In genomic region chr1:109213824-109214693, GRCh38 we compare ENCODE assay signal across 8 cellular contexts. TPM values are rescaled to one million over a fixed set of nuclear protein-coding genes. Genes with fewer than 3 reads are reported as not detected.
A peak's percentile ranks its signal among the peaks of the same experiment; 100 is the strongest.
DNase-seq lines count a peak whose midpoint lies in the region; ATAC-seq, FAIRE-seq and TF ChIP-seq lines count a peak whose summit lies in the region.

SARS1 (plus strand) TSS chr1:109213918; CDS start chr1:109213993, 75 bp downstream.

- WGBS in small intestine, 3 donors: 0% methylated on average over 54 to 64 of the region's 64 CpGs

- TF ChIP-seq CTCF in A673 (conservative IDR thresholded peaks at IDR 0.05; ENCODE audit: low read depth, low read length) (no peak), WERI-Rb-1 (IDR thresholded peaks at IDR 0.05; ENCODE audit: low read depth, low read length) (no peak), breast epithelium (IDR thresholded peaks at IDR 0.05) (no peak)

- H3K4me1 ChIP-seq in A673 (ENCODE audit: insufficient read depth, low read length, poor library complexity, severe bottlenecking) (peaks cover 22% of the 10 kb centered on the region), breast epithelium (peaks cover 0 to 5% of the 10 kb centered on the region in 2 donors), small intestine (ENCODE audit: control insufficient read depth in 2 of 2, insufficient read depth in 1 of 2, low read depth in 1 of 2, low read length in 1 of 2) (peaks cover 2 to 5% of the 10 kb centered on the region in 2 donors)

- peak within 1 kb of the TSS; percentile 62 for H3K4me3 ChIP-seq in A673 (ENCODE audit: low read depth, low read length, poor library complexity, severe bottlenecking)
- H3K4me3 ChIP-seq in WERI-Rb-1 (ENCODE audit: low read depth, low read length): peak within 1 kb of the TSS; percentile 58
- H3K4me3 ChIP-seq in breast epithelium: peak within 1 kb of the TSS; percentile 84 to 89 (median 84)
- peak within 1 kb of the TSS; percentile 71 to 81 for H3K4me3 ChIP-seq in small intestine (ENCODE audit: low read depth in 1 of 2, low read length in 2 of 2)

- peak; percentile 81 for TF ChIP-seq POLR2A in breast epithelium (IDR thresholded peaks at IDR 0.05)

- H3K27ac ChIP-seq in A673 (ENCODE audit: low read depth, low read length, poor library complexity, severe bottlenecking) (peak within 1 kb of the TSS; percentile 91), WERI-Rb-1 (peak within 1 kb of the TSS; percentile 96), breast epithelium (peak within 1 kb of the TSS; percentile 90 to 92), small intestine (ENCODE audit: low read depth in 1 of 2, low read length in 1 of 2) (peak within 1 kb of the TSS; percentile 82 to 94)

- intact Hi-C loops in A673 (cut with micrococcal nuclease; ENCODE audit: unreplicated experiment) (no loop called here), breast epithelium (cut with DNase I; ENCODE audit: low total_unique reads) (no loop called here)

- H3K27me3 ChIP-seq in A673 (replicated peaks; ENCODE audit: insufficient read depth, low read depth, low read length, poor library complexity) (no peaks in the 10 kb centered on the region), WERI-Rb-1 (ENCODE audit: insufficient read depth, low read depth, severe bottlenecking) (no peaks in the 10 kb centered on the region), breast epithelium (no peaks in the 10 kb centered on the region), small intestine (ENCODE audit: control insufficient read depth in 2 of 2, insufficient read depth in 2 of 2, low read length in 2 of 2) (no peaks in the 10 kb centered on the region)

- CTCF ChIA-PET in A673 (lab: Charles Lee): interaction anchor here (0.7 to 1.9 kb wide), 3 partner anchors 13 to 101 kb away, joined by 3 to 11 read pairs (median 3); a partner anchor contains a TSS

- H3K36me3 ChIP-seq in A673 (ENCODE audit: insufficient read depth, low read length, poor library complexity, severe bottlenecking) (peaks cover 31% of the 10 kb centered on the region), WERI-Rb-1 (peaks cover 30% of the 10 kb centered on the region), breast epithelium (no peaks in the 10 kb centered on the region), small intestine (ENCODE audit: control insufficient read depth in 2 of 2, insufficient read depth in 2 of 2, low read length in 2 of 2) (peaks cover 0 to 2% of the 10 kb centered on the region in 2 donors)

- FAIRE-seq in small intestine (lab: Jason Lieb, UNC): no peak

- H3K9me3 ChIP-seq in A673 (ENCODE audit: low read depth, low read length, poor library complexity, severe bottlenecking) (no peaks in the 10 kb centered on the region), WERI-Rb-1 (ENCODE audit: severe bottlenecking) (no peaks in the 10 kb centered on the region), breast epithelium (no peaks in the 10 kb centered on the region), small intestine (ENCODE audit: control insufficient read depth, low read depth) (no peaks in the 10 kb centered on the region)

- peak; percentile 95 for DNase-seq in A673 (ENCODE audit: low spot score)
- peak; percentile 91 for DNase-seq in NCI-H2171 (lab: John Stamatoyannopoulos, UW)
- peak; percentile 97 for DNase-seq in WERI-Rb-1
- DNase-seq in breast epithelium (ENCODE audit: low spot score in 2 of 2): peak; percentile 82 to 90
- peak; percentile 97 for DNase-seq in iPS-NIHi11 (ENCODE audit: low spot score)
- peak; percentile 93 for DNase-seq in small intestine

- POLR2A ChIA-PET in A673 (lab: Charles Lee; ENCODE audit: low non-redundant PET): interaction anchor here (0.5 to 1.0 kb wide), 3 partner anchors 21 to 258 kb away, joined by 3 to 5 read pairs (median 3); no protein-coding TSS in a partner anchor

- ATAC-seq in GM18858 (IDR thresholded peaks at IDR 0.05; ENCODE audit: unreplicated experiment) (peak; percentile 56), HG03064 (IDR thresholded peaks at IDR 0.05; ENCODE audit: low read depth, unreplicated experiment) (peak; percentile 74)

- TSS peak; percentile 95 for BruUV-seq in A673 (replicated peaks; lab: Mats Ljungman, UMichigan)

RNA-seq across cellular contexts. Expression of gene SARS1, which starts in this region (rescaled TPM):
- 259 and 320 TPM in 2 replicates for total RNA-seq in A673 (2021)
- total RNA-seq in breast epithelium: 100 to 1,000 TPM; 146 to 172 (median 161) TPM
- polyA plus RNA-seq in small intestine: 100 to 1,000 TPM in 2 of 3 donors, 10 to 100 TPM in 1; 99.1 to 190 (median 159) TPM

Comparison
In these comparisons a context has a peak if more than half of its experiments do, and no peak if none do; other contexts are left out.
1. Peak in every context shown above with its lines: DNase-seq, ATAC-seq, H3K4me3 ChIP-seq and H3K27ac ChIP-seq.